ENCODE assay signal across 9 cellular contexts in the genomic region with DNA sequence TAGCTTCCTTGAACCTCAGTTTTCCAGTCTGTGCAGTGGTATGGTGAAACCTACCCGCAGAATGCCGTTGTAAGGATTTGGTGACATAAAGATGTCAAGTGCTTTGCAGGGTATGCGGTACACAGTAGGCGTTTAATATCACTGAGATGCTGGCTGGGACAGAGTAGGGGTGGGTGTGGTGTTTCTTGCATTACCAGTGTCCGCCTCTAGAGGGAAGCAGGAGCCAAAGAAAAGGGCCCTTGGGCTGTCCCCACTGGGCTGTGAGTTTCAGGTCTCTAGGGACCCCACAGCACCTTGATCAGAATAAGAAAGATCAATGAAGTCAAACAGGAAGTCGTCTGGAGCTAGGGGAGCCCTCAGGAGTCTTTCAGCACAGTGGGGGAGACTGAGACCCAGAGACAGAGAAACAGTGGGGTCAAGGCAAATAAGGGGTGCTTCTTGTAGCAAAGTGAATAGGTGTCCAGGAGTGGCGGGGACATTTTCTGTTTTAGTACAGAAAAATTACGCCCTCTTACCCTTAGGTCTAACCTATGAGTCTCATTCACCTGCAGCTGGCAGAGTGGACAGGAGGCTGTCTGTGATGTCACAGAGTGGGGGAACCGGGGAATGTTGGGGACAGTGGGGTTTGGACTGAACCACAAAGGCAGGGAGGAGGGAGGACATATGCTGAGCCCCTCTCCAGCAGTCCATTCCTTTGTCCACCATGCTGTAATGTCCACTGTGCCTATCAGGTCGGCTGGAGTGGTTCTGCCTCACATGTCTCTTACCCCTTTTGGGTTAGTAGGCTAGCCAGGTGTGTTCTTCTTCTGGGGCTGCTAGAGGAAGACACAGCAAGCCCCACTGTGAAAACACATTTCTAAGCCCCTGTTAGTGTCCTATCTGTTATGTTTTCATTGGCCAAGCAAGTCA. TPM values are rescaled to one million over a fixed set of nuclear protein-coding genes. Genes with fewer than 3 reads are reported as not detected.
A peak's percentile ranks its signal among the peaks of the same experiment; 100 is the strongest.
DNase-seq lines count a peak whose midpoint lies in the region; ATAC-seq, FAIRE-seq and TF ChIP-seq lines count a peak whose summit lies in the region.
"Had no signal": no experiment of that assay in that cellular context is flagged by ENCODE, and none has a peak within 500 bp of the region (broad histone marks: within the 10 kb centered on the region; RNA-seq: fewer than 3 reads in every experiment).

No MANE protein-coding gene starts in this region.

- no peak for TF ChIP-seq POLR2A in GM12891 (IDR thresholded peaks at IDR 0.05; ENCODE audit: low read depth, low read length)

- no TSS peak for BruUV-seq in Panc1 (replicated peaks; lab: Mats Ljungman, UMichigan)

- intact Hi-C loops in Panc1 (cut with micrococcal nuclease; ENCODE audit: unreplicated experiment): no loop called here

- no peaks in the 10 kb centered on the region for H3K27me3 ChIP-seq in Panc1 (ENCODE audit: control insufficient read depth, insufficient read depth, low read length)

- CTCF ChIA-PET in Panc1 (lab: Charles Lee): interaction anchor here (0.7 kb wide), 2 partner anchors 177 to 851 kb away, joined by 3 to 4 read pairs; no protein-coding TSS in a partner anchor

- no peaks in the 10 kb centered on the region for H3K4me1 ChIP-seq in Panc1 (ENCODE audit: control insufficient read depth, insufficient read depth, low read length)

- H3K27ac ChIP-seq in Panc1 (ENCODE audit: low read length): no peak overlapping the region

- TF ChIP-seq CTCF in Panc1 (IDR thresholded peaks at IDR 0.05): peak; percentile 83

- peak; percentile 40 for FAIRE-seq in GM12891 (lab: Jason Lieb, UNC)

- H3K36me3 ChIP-seq in Panc1 (ENCODE audit: control insufficient read depth, insufficient read depth, low read length): no peaks in the 10 kb centered on the region

- H3K9me3 ChIP-seq in Panc1 (ENCODE audit: control insufficient read depth, insufficient read depth, low read depth, low read length): no peaks in the 10 kb centered on the region

- in situ Hi-C loops in Panc1 (cut with HindIII; ENCODE audit: low pct_unique_long_range_greater_than_20kb, low sequenced_read_pairs): no loop called here

- peak; percentile 37 for DNase-seq in A172 (ENCODE audit: low spot score)
- DNase-seq in GM12891 (ENCODE audit: insufficient read length, low spot score): peak; percentile 60
- no peak for DNase-seq in Panc1 (ENCODE audit: low read depth, low spot score)
- peak; percentile 33 for DNase-seq in activated T-helper 9 cell treated with anti-CD3 and anti-CD28 coated beads, Interleukin-2, amount 50 U/mL, for 16 hours (ENCODE audit: low read depth)
- DNase-seq in glomerular visceral epithelial cell (ENCODE audit: extremely low spot score): peak; percentile 47
- DNase-seq in retina: peak; percentile 61

- no peak overlapping the region for H3K4me3 ChIP-seq in Panc1 (ENCODE audit: low read depth in 2 of 2, low read length in 2 of 2)

- ATAC-seq in HG03066 (IDR thresholded peaks at IDR 0.05; ENCODE audit: low read depth, unreplicated experiment) (peak; percentile 73), Panc1 (peak; percentile 92), HG03108 (IDR thresholded peaks at IDR 0.05; ENCODE audit: unreplicated experiment) (no peak)

- POLR2A ChIA-PET in Panc1 (lab: Charles Lee): no interaction called here

TF ChIP-seq in GM12891, 5 proteins besides CTCF, POLR2A, EP300 and RAD21:
- TF ChIP-seq SPI1 (IDR thresholded peaks at IDR 0.05; ENCODE audit: low read depth, low read length) (no peak), POLR2AphosphoS5 (IDR thresholded peaks at IDR 0.05; ENCODE audit: low read depth, low read length) (no peak)

RNA-seq across cellular contexts. Expression of a gene that starts 4.7 kb away (rescaled TPM):
- not detected in 2 replicates for total RNA-seq in A172 (2014; rRNA removed; shearing (Covaris generic))
- not detected for polyA plus RNA-seq in GM12891 (2012; ENCODE audit: low read depth, missing spikeins)
- total RNA-seq in Panc1 (2021; ENCODE audit: unreplicated experiment): not detected
- polyA plus RNA-seq in Panc1 (2012; ENCODE audit: insufficient read length): not detected
- total RNA-seq: renal cortical epithelial cell had no signal

RNA-seq across cellular contexts. Expression of a gene that starts 19.7 kb away (rescaled TPM):
- not detected in 2 replicates for total RNA-seq in A172 (2014; rRNA removed; shearing (Covaris generic))
- not detected for polyA plus RNA-seq in GM12891 (2012; ENCODE audit: low read depth, missing spikeins)
- not detected for total RNA-seq in Panc1 (2021; ENCODE audit: unreplicated experiment)
- polyA plus RNA-seq in Panc1 (2012; ENCODE audit: insufficient read length): not detected
- total RNA-seq: renal cortical epithelial cell had no signal

RNA-seq across cellular contexts. Expression of a gene that starts 51.2 kb away (rescaled TPM):
- total RNA-seq in A172 (2014; rRNA removed; shearing (Covaris generic)): 3.3 and 3.8 TPM in 2 replicates
- polyA plus RNA-seq in GM12891 (2012; ENCODE audit: low read depth, missing spikeins): 12.7 TPM
- 9.0 TPM for total RNA-seq in Panc1 (2021; ENCODE audit: unreplicated experiment)
- polyA plus RNA-seq in Panc1 (2012; ENCODE audit: insufficient read length): 5.0 TPM
